1 cellular context compared by ENCODE assay signal in genomic region chr7:17206354-17206905, GRCh38.
TF ChIP-seq lines count a peak whose summit lies in the region.

No MANE protein-coding gene starts in this region.

TF ChIP-seq in K562, 482 proteins besides CTCF, POLR2A, EP300 and RAD21 (continued from another document):
- TF ChIP-seq ID3 (CRISPR knock-in tag; IDR thresholded peaks at IDR 0.05) (no peak), ID3 (tag; IDR thresholded peaks at IDR 0.05) (no peak), HMBOX1 (IDR thresholded peaks at IDR 0.05) (peak; percentile 74; the same call in 1 of the 2 replicates), SOX6 (IDR thresholded peaks at IDR 0.05) (peak; percentile 71; the same call in 1 of the 2 replicates), DEAF1 (CRISPR knock-in tag; IDR thresholded peaks at IDR 0.05) (no peak), BRF2 (IDR thresholded peaks at IDR 0.05; ENCODE audit: borderline replicate concordance, insufficient read depth, insufficient read length) (no peak), HNRNPLL (IDR thresholded peaks at IDR 0.05; ENCODE audit: low read depth, low read length, poor library complexity, severe bottlenecking) (no peak), ZNF324 (CRISPR knock-in tag; IDR thresholded peaks at IDR 0.05) (no peak), NKRF (IDR thresholded peaks at IDR 0.05; ENCODE audit: borderline replicate concordance) (no peak), ETS1 (conservative IDR thresholded peaks at IDR 0.05; ENCODE audit: control insufficient read depth, low read depth, low read length) (no peak), ZNF644 (tag; IDR thresholded peaks at IDR 0.05; ENCODE audit: low read depth) (no peak), HOMEZ (CRISPR knock-in tag; IDR thresholded peaks at IDR 0.05) (no peak), PCBP1 (IDR thresholded peaks at IDR 0.05; ENCODE audit: low read depth, low read length, poor library complexity, severe bottlenecking) (no peak), ZNF165 (CRISPR knock-in tag; IDR thresholded peaks at IDR 0.05; ENCODE audit: borderline replicate concordance) (no peak), ZBTB5 (IDR thresholded peaks at IDR 0.05) (no peak), GATAD2A (IDR thresholded peaks at IDR 0.05) (no peak), CBX8 (IDR thresholded peaks at IDR 0.05; ENCODE audit: borderline replicate concordance, extremely low read depth, low read depth, low read length, poor library complexity, severe bottlenecking) (no peak), PML (IDR thresholded peaks at IDR 0.05; ENCODE audit: low read length) (no peak), SPI1 (IDR thresholded peaks at IDR 0.05; ENCODE audit: borderline replicate concordance, low read depth, low read length) (peak; percentile 10; the same call in 1 of the 2 replicates), SMARCA4 (IDR thresholded peaks at IDR 0.05) (0 out of 2 replicates have a peak, but pooled peaks have one; percentile 9), FOSL1 (tag; conservative IDR thresholded peaks at IDR 0.05) (no peak), GTF2F1 (IDR thresholded peaks at IDR 0.05; ENCODE audit: low read depth, low read length) (no peak), ZNF696 (CRISPR knock-in tag; conservative IDR thresholded peaks at IDR 0.05) (no peak), ZNF239 (CRISPR knock-in tag; IDR thresholded peaks at IDR 0.05) (no peak), CHAMP1 (IDR thresholded peaks at IDR 0.05) (no peak), MTF1 (CRISPR knock-in tag; IDR thresholded peaks at IDR 0.05; ENCODE audit: borderline replicate concordance) (no peak), ZNF347 (CRISPR knock-in tag; IDR thresholded peaks at IDR 0.05; ENCODE audit: low read depth) (no peak), NR3C1 (CRISPR knock-in tag; IDR thresholded peaks at IDR 0.05) (no peak), ZBTB1 (CRISPR knock-in tag; IDR thresholded peaks at IDR 0.05; ENCODE audit: borderline replicate concordance, low read depth) (no peak), TARDBP (IDR thresholded peaks at IDR 0.05) (no peak), THRB (CRISPR knock-in tag; conservative IDR thresholded peaks at IDR 0.05) (no peak), NR2F6 (CRISPR knock-in tag; IDR thresholded peaks at IDR 0.05) (no peak), CBFA2T3 (IDR thresholded peaks at IDR 0.05) (peak; percentile 20; the same call in 1 of the 2 replicates)
TF ChIP-seq in K562: peak in this region for 8.
